1 cellular context compared by ENCODE assay signal in genomic region chr1:167926486-167926997, GRCh38.
TF ChIP-seq lines count a peak whose summit lies in the region.

No MANE protein-coding gene starts in this region.

TF ChIP-seq in HepG2, 621 proteins besides CTCF, POLR2A, EP300 and RAD21 (continued from another document):
- 0 out of 2 replicates have a peak, but pooled peaks have one; percentile 15 for TF ChIP-seq SOX5 (CRISPR knock-in tag; IDR thresholded peaks at IDR 0.05; ENCODE audit: borderline replicate concordance)
- no peak for TF ChIP-seq ZBTB42 (CRISPR knock-in tag; IDR thresholded peaks at IDR 0.05)
- 0 out of 2 replicates have a peak, but pooled peaks have one; percentile 30 for TF ChIP-seq KDM4B (CRISPR knock-in tag; IDR thresholded peaks at IDR 0.05)
- peak; percentile 46; the same call in 1 of the 2 replicates for TF ChIP-seq ARID4A (CRISPR knock-in tag; IDR thresholded peaks at IDR 0.05; ENCODE audit: borderline replicate concordance)
- peak; percentile 82; the same call in 1 of the 2 replicates for TF ChIP-seq CBX5 (CRISPR knock-in tag; IDR thresholded peaks at IDR 0.05; ENCODE audit: borderline replicate concordance)
- no peak for TF ChIP-seq SRSF1 (optimal IDR thresholded peaks at IDR 0.05; ENCODE audit: low read depth, low read length)
- no peak for TF ChIP-seq JUND (CRISPR knock-in tag; IDR thresholded peaks at IDR 0.05)
- TF ChIP-seq ZFY (CRISPR knock-in tag; IDR thresholded peaks at IDR 0.05), result peak; percentile 61
- TF ChIP-seq ZNF12 (CRISPR knock-in tag; IDR thresholded peaks at IDR 0.05), result 0 out of 2 replicates have a peak, but pooled peaks have one; percentile 39
TF ChIP-seq in HepG2: peak in this region for 99.
